ENCODE assay signal across 8 cellular contexts in genomic region chr17:5438716-5439445, GRCh38. TPM values are rescaled to one million over a fixed set of nuclear protein-coding genes. Genes with fewer than 3 reads are reported as not detected.
DNase-seq lines count a peak whose midpoint lies in the region; ATAC-seq and TF ChIP-seq lines count a peak whose summit lies in the region.

A gene with protein sequence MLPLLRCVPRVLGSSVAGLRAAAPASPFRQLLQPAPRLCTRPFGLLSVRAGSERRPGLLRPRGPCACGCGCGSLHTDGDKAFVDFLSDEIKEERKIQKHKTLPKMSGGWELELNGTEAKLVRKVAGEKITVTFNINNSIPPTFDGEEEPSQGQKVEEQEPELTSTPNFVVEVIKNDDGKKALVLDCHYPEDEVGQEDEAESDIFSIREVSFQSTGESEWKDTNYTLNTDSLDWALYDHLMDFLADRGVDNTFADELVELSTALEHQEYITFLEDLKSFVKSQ (minus strand): TSS chr17:5439155. CDS start chr17:5439073, 82 bp downstream.

- no peaks in the 10 kb centered on the region for H3K9me3 Mint-ChIP-seq in activated naive CD8-positive, alpha-beta T cell treated with anti-CD3 and anti-CD28 coated beads, Interleukin-2, amount 50 U/mL, for 24 hours
- no peaks in the 10 kb centered on the region for H3K9me3 Mint-ChIP-seq in type B pancreatic cell

- peak; percentile 72 for DNase-seq in NCI-H128 (lab: John Stamatoyannopoulos, UW; ENCODE audit: unreplicated experiment)
- peak; percentile 90 for DNase-seq in SW480 (ENCODE audit: low spot score)
- peak; percentile 95 for DNase-seq in activated naive CD8-positive, alpha-beta T cell treated with anti-CD3 and anti-CD28 coated beads, Interleukin-2, amount 50 U/mL, for 24 hours
- DNase-seq in cardiac septum (ENCODE audit: low spot score), result peak; percentile 95
- DNase-seq in pons (ENCODE audit: low spot score), result peak; percentile 90
- peak; percentile 97 for DNase-seq in type B pancreatic cell (ENCODE audit: extremely low spot score, unreplicated experiment)

- H3K27me3 Mint-ChIP-seq in activated naive CD8-positive, alpha-beta T cell treated with anti-CD3 and anti-CD28 coated beads, Interleukin-2, amount 50 U/mL, for 24 hours, result no peaks in the 10 kb centered on the region
- no peaks in the 10 kb centered on the region for H3K27me3 Mint-ChIP-seq in type B pancreatic cell

- H3K27ac Mint-ChIP-seq in activated naive CD8-positive, alpha-beta T cell treated with anti-CD3 and anti-CD28 coated beads, Interleukin-2, amount 50 U/mL, for 24 hours, result peak within 1 kb of the TSS; percentile 92
- peak within 1 kb of the TSS; percentile 89 for H3K27ac Mint-ChIP-seq in type B pancreatic cell

- ATAC-seq in HG02642 (IDR thresholded peaks at IDR 0.05; ENCODE audit: poor library complexity, unreplicated experiment), result peak; percentile 88
- peak; percentile 94 for ATAC-seq in activated naive CD8-positive, alpha-beta T cell treated with anti-CD3 and anti-CD28 coated beads, Interleukin-2, amount 50 U/mL, for 24 hours

- H3K4me1 Mint-ChIP-seq in activated naive CD8-positive, alpha-beta T cell treated with anti-CD3 and anti-CD28 coated beads, Interleukin-2, amount 50 U/mL, for 24 hours, result peaks cover 43% of the 10 kb centered on the region
- peaks cover 23% of the 10 kb centered on the region for H3K4me1 Mint-ChIP-seq in type B pancreatic cell (ENCODE audit: unreplicated experiment)

- peak within 1 kb of the TSS; percentile 93 for H3K4me3 Mint-ChIP-seq in activated naive CD8-positive, alpha-beta T cell treated with anti-CD3 and anti-CD28 coated beads, Interleukin-2, amount 50 U/mL, for 24 hours
- peak within 1 kb of the TSS; percentile 92 for H3K4me3 Mint-ChIP-seq in type B pancreatic cell

- peak; percentile 96 for TF ChIP-seq CTCF in GM12872 (IDR thresholded peaks at IDR 0.05; ENCODE audit: insufficient read depth, low read depth, low read length)
- peak; percentile 100 for TF ChIP-seq CTCF in type B pancreatic cell (conservative IDR thresholded peaks at IDR 0.05)

- peaks cover 53% of the 10 kb centered on the region for H3K36me3 Mint-ChIP-seq in activated naive CD8-positive, alpha-beta T cell treated with anti-CD3 and anti-CD28 coated beads, Interleukin-2, amount 50 U/mL, for 24 hours (ENCODE audit: low read depth)
- H3K36me3 Mint-ChIP-seq in type B pancreatic cell, result peaks cover 15% of the 10 kb centered on the region

- intact Hi-C loops in cardiac septum (cut with DNase I), result loop anchor here (1.0 to 10.0 kb wide), 3 partner anchors 18 to 194 kb away; partner anchors contain the start of gene DHX33

RNA-seq across cellular contexts. Expression of the gene that starts here (rescaled TPM):
- 101 TPM for total RNA-seq in cardiac septum
- total RNA-seq in type B pancreatic cell (ENCODE audit: low replicate concordance), result 143 and 153 TPM in 2 replicates

Comparison
In these comparisons a context has a peak if more than half of its experiments do, and no peak if none do; other contexts are left out.
1. Peak in every context shown above with its lines: DNase-seq and ATAC-seq.